In the genomic region with DNA sequence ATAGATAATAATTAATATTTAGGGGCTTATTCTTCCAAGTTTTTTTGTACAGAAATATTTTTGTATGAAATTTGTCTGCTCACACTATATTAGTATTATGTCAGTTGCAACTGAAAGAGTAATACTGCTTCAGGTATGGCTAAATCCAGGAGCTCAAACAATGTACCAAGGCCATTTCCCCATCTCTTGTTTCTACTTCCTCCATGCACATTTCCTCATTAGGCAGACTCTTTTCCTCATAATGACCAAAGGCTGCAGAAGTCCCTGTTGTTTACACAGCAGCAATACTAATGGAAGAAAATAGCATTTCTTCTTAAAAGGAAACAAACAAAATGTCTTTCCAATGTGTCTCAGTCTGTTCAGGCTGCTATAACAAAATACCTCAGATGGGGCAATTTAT, we compare ENCODE assay signal across 22 cellular contexts.
"Had no signal": no experiment of that assay in that cellular context is flagged by ENCODE, and none has a peak within 500 bp of the region (broad histone marks: within the 10 kb centered on the region; RNA-seq: fewer than 3 reads in every experiment).

No MANE protein-coding gene starts in this region.

- H3K79me2 ChIP-seq: hepatocyte had no signal

- H3K4me1 ChIP-seq: psoas muscle, testis, tibial nerve had no signal

- DNase-seq: dermis blood vessel endothelial cell; erythroblast; foreskin melanocyte; head of caudate nucleus; kidney; left cardiac atrium; left ventricle myocardium superior; mesenchymal stem cell; midbrain; naive B cell; psoas muscle; retina; stimulated activated CD4-positive, alpha-beta T cell treated with anti-CD3 and anti-CD28 coated beads, Interleukin-2, amount 100 ng/mL, for 24 hours; stimulated activated CD4-positive, alpha-beta T cell treated with anti-CD3 and anti-CD28 coated beads, Interleukin-4, amount 100 ng/mL, for 4 hours; stimulated activated naive B cell treated with anti-CD40 and anti-IgM and Interleukin-4, amounts not matched to agents 10 μg/mL and 1 μg/mL and 100 μg/mL, for 72 hours; stimulated activated naive CD8-positive, alpha-beta T cell treated with anti-CD3 and anti-CD28 coated beads, Interleukin-15, amount 100 ng/mL, for 72 hours; testis had no signal

- ATAC-seq: left cardiac atrium; left ventricle myocardium superior; psoas muscle; sciatic nerve; stimulated activated naive B cell treated with anti-CD40 and anti-IgM and Interleukin-4, amounts not matched to agents 10 μg/mL and 1 μg/mL and 100 μg/mL, for 72 hours; stimulated activated naive CD8-positive, alpha-beta T cell treated with anti-CD3 and anti-CD28 coated beads, Interleukin-15, amount 100 ng/mL, for 72 hours had no signal

- H3K27me3 Mint-ChIP-seq: stimulated activated naive CD8-positive, alpha-beta T cell treated with anti-CD3 and anti-CD28 coated beads, Interleukin-15, amount 100 ng/mL, for 72 hours had no signal

- H3K4me3 Mint-ChIP-seq: naive B cell; nephron; stimulated activated naive B cell treated with anti-CD40 and anti-IgM and Interleukin-4, amounts not matched to agents 10 μg/mL and 1 μg/mL and 100 μg/mL, for 72 hours; stimulated activated naive CD8-positive, alpha-beta T cell treated with anti-CD3 and anti-CD28 coated beads, Interleukin-15, amount 100 ng/mL, for 72 hours had no signal

- H3K9me3 ChIP-seq: psoas muscle, testis, tibial nerve had no signal

- H3K27me3 ChIP-seq: hepatocyte, testis, tibial nerve had no signal

- H3K36me3 ChIP-seq: tibial nerve had no signal

- H3K36me3 Mint-ChIP-seq: stimulated activated naive B cell treated with anti-CD40 and anti-IgM and Interleukin-4, amounts not matched to agents 10 μg/mL and 1 μg/mL and 100 μg/mL, for 72 hours had no signal

- H3K27ac ChIP-seq: hepatocyte, psoas muscle, testis, tibial nerve had no signal

- H3K4me1 Mint-ChIP-seq: nephron; stimulated activated naive CD8-positive, alpha-beta T cell treated with anti-CD3 and anti-CD28 coated beads, Interleukin-15, amount 100 ng/mL, for 72 hours had no signal

- H3K4me3 ChIP-seq: hepatocyte, lung, psoas muscle, testis, tibial nerve had no signal

- H3K4me2 ChIP-seq: hepatocyte had no signal

- H2AFZ ChIP-seq: hepatocyte had no signal

- H3K27ac Mint-ChIP-seq: naive B cell; nephron; stimulated activated naive B cell treated with anti-CD40 and anti-IgM and Interleukin-4, amounts not matched to agents 10 μg/mL and 1 μg/mL and 100 μg/mL, for 72 hours; stimulated activated naive CD8-positive, alpha-beta T cell treated with anti-CD3 and anti-CD28 coated beads, Interleukin-15, amount 100 ng/mL, for 72 hours had no signal
